Comparison of ENCODE assay signal across 19 cellular contexts in the genomic region with DNA sequence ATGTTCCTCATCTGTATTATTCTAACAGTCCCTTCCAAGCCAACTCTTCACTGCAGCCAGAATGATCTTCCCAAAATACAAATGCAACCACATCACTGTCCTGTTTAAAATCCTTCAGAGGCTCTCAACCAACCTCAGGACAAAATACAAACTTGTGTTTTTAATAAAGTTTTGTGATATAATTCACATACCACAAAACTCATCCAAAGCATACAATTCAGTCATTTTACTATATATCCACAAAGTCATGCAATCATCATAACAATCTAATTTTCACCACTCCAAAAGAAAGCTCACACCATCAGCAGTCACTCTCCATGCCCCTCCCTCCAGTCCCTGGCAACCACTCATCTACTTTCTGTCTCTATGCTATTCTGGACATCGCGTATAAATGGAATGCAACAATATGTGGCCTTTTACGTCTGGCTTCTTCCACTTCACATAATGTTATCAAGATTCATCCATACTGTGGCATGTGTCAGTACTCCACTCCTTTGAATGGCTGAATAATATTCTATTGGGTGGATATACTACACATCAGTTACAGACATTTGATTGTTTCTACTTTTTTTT.
DNase-seq lines count a peak whose midpoint lies in the region; ATAC-seq and TF ChIP-seq lines count a peak whose summit lies in the region.
"Had no signal": no experiment of that assay in that cellular context is flagged by ENCODE, and none has a peak within 500 bp of the region (broad histone marks: within the 10 kb centered on the region; RNA-seq: fewer than 3 reads in every experiment).

No MANE protein-coding gene starts in this region.

- intact Hi-C loops in activated naive CD4-positive, alpha-beta T cell treated with anti-CD3 and anti-CD28 coated beads for 36 hours (cut with micrococcal nuclease), result loop anchor here (10.0 kb wide), 2 partner anchors 545 to 1835 kb away; partner anchors contain the start of genes CLYBL and MBNL2
- intact Hi-C loops in sciatic nerve (cut with DNase I) (no loop called here), gastrocnemius medialis (cut with DNase I; ENCODE audit: low total_unique reads) (no loop called here)

- H3K36me3 ChIP-seq in MM.1S (replicated peaks; ENCODE audit: insufficient read depth, low read length), result no peaks in the 10 kb centered on the region
- H3K36me3 ChIP-seq in gastrocnemius medialis, result no peaks in the 10 kb centered on the region

- H3K4me3 Mint-ChIP-seq in activated naive CD4-positive, alpha-beta T cell treated with anti-CD3 and anti-CD28 coated beads, Interleukin-2, amount 50 U/mL, for 24 hours, result no peak overlapping the region
- H3K4me3 Mint-ChIP-seq in activated naive CD4-positive, alpha-beta T cell treated with anti-CD3 and anti-CD28 coated beads for 36 hours, result no peak overlapping the region

- H3K4me2 ChIP-seq in MM.1S (ENCODE audit: low read depth, low read length), result no peak overlapping the region

- no peak overlapping the region for H3K4me3 ChIP-seq in MM.1S (ENCODE audit: low read length)
- H3K4me3 ChIP-seq in fibroblast of pulmonary artery (replicated peaks; ENCODE audit: low read depth, low read length), result no peak overlapping the region
- no peak overlapping the region for H3K4me3 ChIP-seq in gastrocnemius medialis

- H3K27me3 ChIP-seq in MM.1S (replicated peaks; ENCODE audit: insufficient read depth, low read length), result no peaks in the 10 kb centered on the region
- H3K27me3 ChIP-seq in gastrocnemius medialis, result no peaks in the 10 kb centered on the region

- DNase-seq in activated naive CD4-positive, alpha-beta T cell treated with anti-CD3 and anti-CD28 coated beads for 36 hours, result no peak
- DNase-seq in MM.1S (peak; percentile 2), fibroblast of pulmonary artery (ENCODE audit: low read depth) (peak; percentile 25), sciatic nerve (ENCODE audit: low spot score) (no peak), gastrocnemius medialis (no peak), DMS 273 treated with DMSO at 0.1 percent for 48 hours (lab: John Stamatoyannopoulos, UW) (no peak)
- DNase-seq: C1 segment of cervical spinal cord, Calu3, DMS79, GDM1, KBM-7, NCI-H1092, NCI-H2107, NCI-H226, NCI-H526 treated with DMSO at 0.1 percent for 48 hours had no signal

- no peaks in the 10 kb centered on the region for H3K27me3 Mint-ChIP-seq in activated naive CD4-positive, alpha-beta T cell treated with anti-CD3 and anti-CD28 coated beads, Interleukin-2, amount 50 U/mL, for 24 hours
- no peaks in the 10 kb centered on the region for H3K27me3 Mint-ChIP-seq in activated naive CD4-positive, alpha-beta T cell treated with anti-CD3 and anti-CD28 coated beads for 36 hours (ENCODE audit: low read depth)

- H3K9me2 ChIP-seq in MM.1S (replicated peaks; ENCODE audit: insufficient read depth, low read length), result no peaks in the 10 kb centered on the region

- no peaks in the 10 kb centered on the region for H4K20me1 ChIP-seq in MM.1S (ENCODE audit: insufficient read depth, low read length)

- in situ Hi-C loops in gastrocnemius medialis (cut with MboI; ENCODE audit: low sequenced_read_pairs in 4 of 4), result no loop called here

- H2AFZ ChIP-seq in MM.1S (ENCODE audit: low read length), result no peak overlapping the region

- H3K9me3 Mint-ChIP-seq in activated naive CD4-positive, alpha-beta T cell treated with anti-CD3 and anti-CD28 coated beads, Interleukin-2, amount 50 U/mL, for 24 hours, result no peaks in the 10 kb centered on the region
- no peaks in the 10 kb centered on the region for H3K9me3 Mint-ChIP-seq in activated naive CD4-positive, alpha-beta T cell treated with anti-CD3 and anti-CD28 coated beads for 36 hours

- peaks cover 13% of the 10 kb centered on the region for H3K36me3 Mint-ChIP-seq in activated naive CD4-positive, alpha-beta T cell treated with anti-CD3 and anti-CD28 coated beads, Interleukin-2, amount 50 U/mL, for 24 hours
- H3K36me3 Mint-ChIP-seq in activated naive CD4-positive, alpha-beta T cell treated with anti-CD3 and anti-CD28 coated beads for 36 hours (ENCODE audit: low read depth), result peaks cover 7% of the 10 kb centered on the region

- TF ChIP-seq POLR2A in gastrocnemius medialis (IDR thresholded peaks at IDR 0.05), result no peak

- H3K27ac ChIP-seq in MM.1S (ENCODE audit: low read length) (no peak overlapping the region), gastrocnemius medialis (no peak overlapping the region)
- H3K27ac ChIP-seq: HL-60 had no signal

- CTCF ChIA-PET in activated naive CD4-positive, alpha-beta T cell treated with anti-CD3 and anti-CD28 coated beads for 36 hours (lab: Charles Lee), result no interaction called here

- H3K4me1 Mint-ChIP-seq in activated naive CD4-positive, alpha-beta T cell treated with anti-CD3 and anti-CD28 coated beads, Interleukin-2, amount 50 U/mL, for 24 hours, result peaks cover 88% of the 10 kb centered on the region
- H3K4me1 Mint-ChIP-seq in activated naive CD4-positive, alpha-beta T cell treated with anti-CD3 and anti-CD28 coated beads for 36 hours (ENCODE audit: low read depth), result peaks cover 68% of the 10 kb centered on the region

- TF ChIP-seq CTCF in MM.1S (IDR thresholded peaks at IDR 0.05; ENCODE audit: low read length) (no peak), fibroblast of pulmonary artery (IDR thresholded peaks at IDR 0.05; ENCODE audit: low read length, missing control alignments) (no peak), gastrocnemius medialis (IDR thresholded peaks at IDR 0.05 in 4 of 5, conservative IDR thresholded peaks at IDR 0.05 in 1 of 5) (no peak)

- no peaks in the 10 kb centered on the region for H3F3A ChIP-seq in MM.1S (ENCODE audit: insufficient read depth, low read length)

- H3K27ac Mint-ChIP-seq in activated naive CD4-positive, alpha-beta T cell treated with anti-CD3 and anti-CD28 coated beads, Interleukin-2, amount 50 U/mL, for 24 hours, result peak overlapping the region; percentile 52
- H3K27ac Mint-ChIP-seq in activated naive CD4-positive, alpha-beta T cell treated with anti-CD3 and anti-CD28 coated beads for 36 hours, result no peak overlapping the region

- H3K9ac ChIP-seq in MM.1S (ENCODE audit: low read length), result no peak overlapping the region

- ATAC-seq in sciatic nerve (peak; percentile 41), gastrocnemius medialis (no peak), HG02642 (IDR thresholded peaks at IDR 0.05; ENCODE audit: poor library complexity, unreplicated experiment) (no peak)
- ATAC-seq: HCT116 had no signal

- H3K4me1 ChIP-seq in MM.1S (ENCODE audit: low read length) (no peaks in the 10 kb centered on the region), gastrocnemius medialis (peaks cover 0 to 4% of the 10 kb centered on the region in 2 donors)

- H3K9me3 ChIP-seq in MM.1S (replicated peaks; ENCODE audit: insufficient read depth, low read length) (no peaks in the 10 kb centered on the region), gastrocnemius medialis (no peaks in the 10 kb centered on the region)

- H3K79me2 ChIP-seq in MM.1S (ENCODE audit: low read length), result peaks cover 14% of the 10 kb centered on the region; the same call in 1 of the 2 replicates

Comparison
In these comparisons a context has a peak if more than half of its experiments do, and no peak if none do; other contexts are left out.
1. DNase-seq: peak in MM.1S (single experiment) and fibroblast of pulmonary artery (single experiment); none in activated naive CD4-positive, alpha-beta T cell treated with anti-CD3 and anti-CD28 coated beads for 36 hours (single experiment), sciatic nerve (single experiment), gastrocnemius medialis (0 of 2) and DMS 273 treated with DMSO at 0.1 percent for 48 hours (single experiment).